ENCODE assay signal across 8 cellular contexts in genomic region chr22:31085493-31085824, GRCh38. TPM values are rescaled to one million over a fixed set of nuclear protein-coding genes. Genes with fewer than 3 reads are reported as not detected.
A peak's percentile ranks its signal among the peaks of the same experiment; 100 is the strongest.
DNase-seq lines count a peak whose midpoint lies in the region; ATAC-seq and TF ChIP-seq lines count a peak whose summit lies in the region.

No MANE protein-coding gene starts in this region.

- H3K9me3 Mint-ChIP-seq in mesothelial cell of epicardium: no peaks in the 10 kb centered on the region

- TF ChIP-seq CTCF in Loucy (conservative IDR thresholded peaks at IDR 0.05; ENCODE audit: low read length) (no peak), dorsolateral prefrontal cortex (IDR thresholded peaks at IDR 0.05 in 54 of 56, conservative IDR thresholded peaks at IDR 0.05 in 2 of 56; ENCODE audit: low read depth in 1 of 56, partially characterized antibody in 56 of 56) (peak in 29 of 56 donors; percentile 5 to 60 (median 32)), mesothelial cell of epicardium (IDR thresholded peaks at IDR 0.05; ENCODE audit: unreplicated experiment) (peak; percentile 31), uterus (IDR thresholded peaks at IDR 0.05) (no peak)

- peaks cover 32% of the 10 kb centered on the region for H3K4me1 ChIP-seq in Loucy (ENCODE audit: insufficient read depth, low read length, poor library complexity, severe bottlenecking)
- peaks cover 0 to 13% of the 10 kb centered on the region in 2 donors for H3K4me1 ChIP-seq in uterus

- H2AFZ ChIP-seq in Loucy (ENCODE audit: low read length): peak overlapping the region; percentile 99; the same call in 1 of the 2 replicates

- no peak for ATAC-seq in GM18861 (IDR thresholded peaks at IDR 0.05; ENCODE audit: unreplicated experiment)
- no peak for ATAC-seq in HG03095 (IDR thresholded peaks at IDR 0.05; ENCODE audit: unreplicated experiment)
- ATAC-seq in GM21381 (IDR thresholded peaks at IDR 0.05; ENCODE audit: unreplicated experiment): no peak

- peaks cover 36% of the 10 kb centered on the region for H3K4me1 Mint-ChIP-seq in mesothelial cell of epicardium

- H3K9me2 ChIP-seq in Loucy (replicated peaks; ENCODE audit: low read depth, low read length): no peaks in the 10 kb centered on the region

- peak overlapping the region; percentile 76 for H3K4me3 Mint-ChIP-seq in mesothelial cell of epicardium

- H4K20me1 ChIP-seq in Loucy (ENCODE audit: insufficient read depth, low read length, poor library complexity, severe bottlenecking): peaks cover 18% of the 10 kb centered on the region

- no peak for TF ChIP-seq POLR2A in uterus (IDR thresholded peaks at IDR 0.05)

- peaks cover 22% of the 10 kb centered on the region; the same call in 1 of the 2 replicates for H3K36me3 ChIP-seq in Loucy (ENCODE audit: insufficient read depth, low read length)
- H3K36me3 ChIP-seq in uterus: no peaks in the 10 kb centered on the region

- peaks cover 2% of the 10 kb centered on the region for H3K36me3 Mint-ChIP-seq in mesothelial cell of epicardium

- peak overlapping the region; percentile 58 to 99 (median 97) for H3K27ac ChIP-seq in dorsolateral prefrontal cortex
- peak overlapping the region; percentile 96 to 98 for H3K27ac ChIP-seq in uterus

- no peaks in the 10 kb centered on the region for H3F3A ChIP-seq in Loucy (ENCODE audit: low read depth)

- H3K27me3 Mint-ChIP-seq in mesothelial cell of epicardium (ENCODE audit: low read depth): no peaks in the 10 kb centered on the region

- H3K4me2 ChIP-seq in Loucy (ENCODE audit: low read depth, low read length, poor library complexity, severe bottlenecking): peak overlapping the region; percentile 91

- H3K27ac Mint-ChIP-seq in mesothelial cell of epicardium: peak overlapping the region; percentile 93

- DNase-seq in AG08395 (ENCODE audit: low spot score) (peak; percentile 22), dorsolateral prefrontal cortex (peak; percentile 19 to 81 (median 73)), mesothelial cell of epicardium (ENCODE audit: low spot score in 2 of 2, unreplicated experiment in 2 of 2) (no peak), uterus (peak in 1 of 2 donors; percentile 53)

- H3K79me2 ChIP-seq in Loucy (ENCODE audit: insufficient read depth, low read length): peaks cover 48% of the 10 kb centered on the region

- H3K4me3 ChIP-seq in Loucy (ENCODE audit: low read length, poor library complexity, severe bottlenecking) (peak overlapping the region; percentile 98), dorsolateral prefrontal cortex (peak overlapping the region; percentile 51 to 99 (median 79)), uterus (peak overlapping the region; percentile 85 to 98)

- H3K9ac ChIP-seq in Loucy (ENCODE audit: low read depth, low read length, poor library complexity, severe bottlenecking): peak overlapping the region; percentile 93

- H3K9me3 ChIP-seq in Loucy (ENCODE audit: insufficient read depth, low read depth, low read length) (no peaks in the 10 kb centered on the region), uterus (no peaks in the 10 kb centered on the region)

- intact Hi-C loops in dorsolateral prefrontal cortex (cut with DNase I): loop anchor here (1.0 to 10.0 kb wide), 5 partner anchors 62 to 149 kb away; partner anchors contain the start of genes MORC2 (in 1 of the 2) and TUG1 (in 1 of the 2)
- intact Hi-C loops in uterus (cut with DNase I; ENCODE audit: low total_unique reads): loop anchor here (2.0 kb wide), 1 partner anchor 137 kb away; no protein-coding TSS in a partner anchor

- H3K27me3 ChIP-seq in Loucy (ENCODE audit: insufficient read depth, low read length, poor library complexity, severe bottlenecking): no peaks in the 10 kb centered on the region
- peaks cover 0 to 5% (median 0%) of the 10 kb centered on the region in 45 donors for H3K27me3 ChIP-seq in dorsolateral prefrontal cortex
- no peaks in the 10 kb centered on the region for H3K27me3 ChIP-seq in uterus

RNA-seq across cellular contexts. Expression of gene SMTN, which starts 4.3 kb away (rescaled TPM):
- total RNA-seq in dorsolateral prefrontal cortex: 100 to 1,000 TPM in 2 of 120 experiments, 10 to 100 TPM in 118; 12.5 to 186 (median 28.4) TPM
- 67.0 to 72.7 TPM (median 72.2 TPM) in 3 replicates for total RNA-seq in mesothelial cell of epicardium
- total RNA-seq in uterus: 100 to 1,000 TPM; 182 to 647 (median 274) TPM

RNA-seq across cellular contexts. Expression of gene SELENOM, which starts 21.9 kb away (rescaled TPM):
- total RNA-seq in dorsolateral prefrontal cortex (100 to 1,000 TPM in 102 of 120 experiments, 10 to 100 TPM in 18; 76.0 to 161 (median 116) TPM), mesothelial cell of epicardium (38.8 to 40.9 TPM (median 39.7 TPM) in 3 replicates), uterus (1,000 to 10,000 TPM in 2 of 4 donors, 100 to 1,000 TPM in 1, 10 to 100 TPM in 1; 91.7 to 2,170 (median 948) TPM)

RNA-seq across cellular contexts. Expression of gene INPP5J, which starts 37.3 kb away (rescaled TPM):
- total RNA-seq in dorsolateral prefrontal cortex (10 to 100 TPM in 117 of 120 experiments, 1 to 10 TPM in 3; 5.2 to 32.6 (median 18.5) TPM), mesothelial cell of epicardium (8.6 to 10.8 TPM (median 9.3 TPM) in 3 replicates), uterus (1 to 10 TPM in 3 of 4 donors, under 1 TPM in 1; 0.59 to 7.9 (median 3.0) TPM)

RNA-seq across cellular contexts. Expression of gene PLA2G3, which starts 54.8 kb away (rescaled TPM):
- total RNA-seq in dorsolateral prefrontal cortex (1 to 10 TPM in 1 of 120 experiments, under 1 TPM in 41, not detected in 78; 0.15 to 1.2 (median 0.27) TPM), mesothelial cell of epicardium (0.11 to 0.29 TPM (median 0.20 TPM) in 3 replicates), uterus (not detected)

Comparison
In these comparisons a context has a peak if more than half of its experiments do, and no peak if none do; other contexts are left out.
1. DNase-seq: peak in AG08395 (single experiment) and dorsolateral prefrontal cortex (10 of 10); none in mesothelial cell of epicardium (0 of 2).
2. CTCF ChIP-seq: peak in dorsolateral prefrontal cortex (29 of 56) and mesothelial cell of epicardium (single experiment); none in Loucy (single experiment) and uterus (0 of 4).
3. Peak in every context shown above with its lines, with median percentiles within 50 percentile points of each other: H3K4me3 ChIP-seq.